Comparison of ENCODE assay signal across 17 cellular contexts in the genomic region with DNA sequence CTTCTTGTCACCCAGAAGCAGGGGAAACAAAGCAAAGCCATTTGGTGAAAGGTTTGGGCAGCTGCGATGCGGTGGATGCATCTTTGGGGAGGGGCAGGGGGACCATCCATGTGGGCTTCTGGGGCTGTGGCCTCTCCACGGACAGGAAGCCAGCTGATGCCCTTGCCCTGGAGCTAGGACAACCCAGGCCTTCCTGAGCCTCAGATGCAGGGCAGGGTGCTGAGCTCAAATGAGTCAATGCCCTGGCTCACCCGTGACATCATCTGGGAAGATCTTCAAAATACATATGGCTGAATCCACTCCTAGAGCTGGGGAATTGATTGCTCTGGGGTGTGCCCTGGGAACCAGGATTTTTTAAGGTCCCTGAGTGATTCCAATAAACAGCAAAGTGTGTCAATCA.
"Had no signal": no experiment of that assay in that cellular context is flagged by ENCODE, and none has a peak within 500 bp of the region (broad histone marks: within the 10 kb centered on the region; RNA-seq: fewer than 3 reads in every experiment).

No MANE protein-coding gene starts in this region.

- H3K9me3 ChIP-seq: heart left ventricle, neutrophil, right atrium auricular region, sigmoid colon, thyroid gland, upper lobe of right lung had no signal

- H3K27me3 ChIP-seq: neutrophil, right atrium auricular region, sigmoid colon, thyroid gland, upper lobe of right lung had no signal

- H3K27ac ChIP-seq: heart left ventricle, neutrophil, right atrium auricular region, sigmoid colon, skin epidermis, thyroid gland, upper lobe of right lung had no signal

- H3K4me1 ChIP-seq: heart left ventricle, right atrium auricular region, sigmoid colon, thyroid gland, upper lobe of right lung had no signal

- H3K4me3 Mint-ChIP-seq: naive thymus-derived CD4-positive, alpha-beta T cell; nephron progenitor cell had no signal

- H3K27ac Mint-ChIP-seq: naive thymus-derived CD4-positive, alpha-beta T cell; nephron progenitor cell had no signal

- DNase-seq: cerebellar nuclear complex; effector CD8-positive, alpha-beta T cell; hippocampal formation; kidney glomerular epithelial cell; mammary epithelial cell; naive thymus-derived CD4-positive, alpha-beta T cell; nephron progenitor cell; sigmoid colon; stimulated activated CD4-positive, alpha-beta T cell treated with anti-CD3 and anti-CD28 coated beads, Interleukin-2, amount 100 ng/mL, for 24 hours; stimulated activated CD4-positive, alpha-beta T cell treated with anti-CD3 and anti-CD28 coated beads, Interleukin-4, amount 100 ng/mL, for 4 hours; stimulated activated naive CD4-positive, alpha-beta T cell; thyroid gland; upper lobe of right lung had no signal

- ATAC-seq: heart left ventricle; naive thymus-derived CD4-positive, alpha-beta T cell; upper lobe of right lung had no signal

- H3K36me3 Mint-ChIP-seq: naive thymus-derived CD4-positive, alpha-beta T cell had no signal
